Comparison of ENCODE assay signal across 1 cellular context in the genomic region with DNA sequence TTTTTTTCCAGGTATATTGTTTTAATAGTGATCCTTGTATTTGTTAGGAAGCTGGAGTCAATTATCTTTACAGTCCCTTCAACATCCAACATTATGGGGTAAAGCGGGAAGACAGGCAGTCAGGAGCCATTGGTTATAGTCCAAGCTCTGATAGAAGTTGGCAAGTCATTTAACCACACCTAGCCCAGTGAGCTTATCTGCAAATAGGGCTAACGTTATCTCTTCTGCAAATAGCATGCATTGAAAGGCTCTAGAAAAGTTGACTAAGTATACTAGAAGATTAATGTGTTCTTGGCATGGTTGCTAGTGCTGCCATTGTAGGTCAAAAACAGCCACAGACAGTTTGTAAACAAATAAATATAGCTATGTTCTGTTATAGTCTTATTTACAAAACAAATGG.
TF ChIP-seq lines count a peak whose summit lies in the region.

No MANE protein-coding gene starts in this region.

TF ChIP-seq in HepG2, 621 proteins besides CTCF, POLR2A, EP300 and RAD21 (continued from another document):
- no peak for TF ChIP-seq ZNF318 (CRISPR knock-in tag; IDR thresholded peaks at IDR 0.05)
- TF ChIP-seq, protein P1, sequence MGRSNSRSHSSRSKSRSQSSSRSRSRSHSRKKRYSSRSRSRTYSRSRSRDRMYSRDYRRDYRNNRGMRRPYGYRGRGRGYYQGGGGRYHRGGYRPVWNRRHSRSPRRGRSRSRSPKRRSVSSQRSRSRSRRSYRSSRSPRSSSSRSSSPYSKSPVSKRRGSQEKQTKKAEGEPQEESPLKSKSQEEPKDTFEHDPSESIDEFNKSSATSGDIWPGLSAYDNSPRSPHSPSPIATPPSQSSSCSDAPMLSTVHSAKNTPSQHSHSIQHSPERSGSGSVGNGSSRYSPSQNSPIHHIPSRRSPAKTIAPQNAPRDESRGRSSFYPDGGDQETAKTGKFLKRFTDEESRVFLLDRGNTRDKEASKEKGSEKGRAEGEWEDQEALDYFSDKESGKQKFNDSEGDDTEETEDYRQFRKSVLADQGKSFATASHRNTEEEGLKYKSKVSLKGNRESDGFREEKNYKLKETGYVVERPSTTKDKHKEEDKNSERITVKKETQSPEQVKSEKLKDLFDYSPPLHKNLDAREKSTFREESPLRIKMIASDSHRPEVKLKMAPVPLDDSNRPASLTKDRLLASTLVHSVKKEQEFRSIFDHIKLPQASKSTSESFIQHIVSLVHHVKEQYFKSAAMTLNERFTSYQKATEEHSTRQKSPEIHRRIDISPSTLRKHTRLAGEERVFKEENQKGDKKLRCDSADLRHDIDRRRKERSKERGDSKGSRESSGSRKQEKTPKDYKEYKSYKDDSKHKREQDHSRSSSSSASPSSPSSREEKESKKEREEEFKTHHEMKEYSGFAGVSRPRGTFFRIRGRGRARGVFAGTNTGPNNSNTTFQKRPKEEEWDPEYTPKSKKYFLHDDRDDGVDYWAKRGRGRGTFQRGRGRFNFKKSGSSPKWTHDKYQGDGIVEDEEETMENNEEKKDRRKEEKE (IDR thresholded peaks at IDR 0.05) = no peak
- TF ChIP-seq GABPB1 (CRISPR knock-in tag; IDR thresholded peaks at IDR 0.05) = no peak
- no peak for TF ChIP-seq MAFG (CRISPR knock-in tag; IDR thresholded peaks at IDR 0.05)
- no peak for TF ChIP-seq FOXO4 (CRISPR knock-in tag; conservative IDR thresholded peaks at IDR 0.05)
- TF ChIP-seq, protein P2, sequence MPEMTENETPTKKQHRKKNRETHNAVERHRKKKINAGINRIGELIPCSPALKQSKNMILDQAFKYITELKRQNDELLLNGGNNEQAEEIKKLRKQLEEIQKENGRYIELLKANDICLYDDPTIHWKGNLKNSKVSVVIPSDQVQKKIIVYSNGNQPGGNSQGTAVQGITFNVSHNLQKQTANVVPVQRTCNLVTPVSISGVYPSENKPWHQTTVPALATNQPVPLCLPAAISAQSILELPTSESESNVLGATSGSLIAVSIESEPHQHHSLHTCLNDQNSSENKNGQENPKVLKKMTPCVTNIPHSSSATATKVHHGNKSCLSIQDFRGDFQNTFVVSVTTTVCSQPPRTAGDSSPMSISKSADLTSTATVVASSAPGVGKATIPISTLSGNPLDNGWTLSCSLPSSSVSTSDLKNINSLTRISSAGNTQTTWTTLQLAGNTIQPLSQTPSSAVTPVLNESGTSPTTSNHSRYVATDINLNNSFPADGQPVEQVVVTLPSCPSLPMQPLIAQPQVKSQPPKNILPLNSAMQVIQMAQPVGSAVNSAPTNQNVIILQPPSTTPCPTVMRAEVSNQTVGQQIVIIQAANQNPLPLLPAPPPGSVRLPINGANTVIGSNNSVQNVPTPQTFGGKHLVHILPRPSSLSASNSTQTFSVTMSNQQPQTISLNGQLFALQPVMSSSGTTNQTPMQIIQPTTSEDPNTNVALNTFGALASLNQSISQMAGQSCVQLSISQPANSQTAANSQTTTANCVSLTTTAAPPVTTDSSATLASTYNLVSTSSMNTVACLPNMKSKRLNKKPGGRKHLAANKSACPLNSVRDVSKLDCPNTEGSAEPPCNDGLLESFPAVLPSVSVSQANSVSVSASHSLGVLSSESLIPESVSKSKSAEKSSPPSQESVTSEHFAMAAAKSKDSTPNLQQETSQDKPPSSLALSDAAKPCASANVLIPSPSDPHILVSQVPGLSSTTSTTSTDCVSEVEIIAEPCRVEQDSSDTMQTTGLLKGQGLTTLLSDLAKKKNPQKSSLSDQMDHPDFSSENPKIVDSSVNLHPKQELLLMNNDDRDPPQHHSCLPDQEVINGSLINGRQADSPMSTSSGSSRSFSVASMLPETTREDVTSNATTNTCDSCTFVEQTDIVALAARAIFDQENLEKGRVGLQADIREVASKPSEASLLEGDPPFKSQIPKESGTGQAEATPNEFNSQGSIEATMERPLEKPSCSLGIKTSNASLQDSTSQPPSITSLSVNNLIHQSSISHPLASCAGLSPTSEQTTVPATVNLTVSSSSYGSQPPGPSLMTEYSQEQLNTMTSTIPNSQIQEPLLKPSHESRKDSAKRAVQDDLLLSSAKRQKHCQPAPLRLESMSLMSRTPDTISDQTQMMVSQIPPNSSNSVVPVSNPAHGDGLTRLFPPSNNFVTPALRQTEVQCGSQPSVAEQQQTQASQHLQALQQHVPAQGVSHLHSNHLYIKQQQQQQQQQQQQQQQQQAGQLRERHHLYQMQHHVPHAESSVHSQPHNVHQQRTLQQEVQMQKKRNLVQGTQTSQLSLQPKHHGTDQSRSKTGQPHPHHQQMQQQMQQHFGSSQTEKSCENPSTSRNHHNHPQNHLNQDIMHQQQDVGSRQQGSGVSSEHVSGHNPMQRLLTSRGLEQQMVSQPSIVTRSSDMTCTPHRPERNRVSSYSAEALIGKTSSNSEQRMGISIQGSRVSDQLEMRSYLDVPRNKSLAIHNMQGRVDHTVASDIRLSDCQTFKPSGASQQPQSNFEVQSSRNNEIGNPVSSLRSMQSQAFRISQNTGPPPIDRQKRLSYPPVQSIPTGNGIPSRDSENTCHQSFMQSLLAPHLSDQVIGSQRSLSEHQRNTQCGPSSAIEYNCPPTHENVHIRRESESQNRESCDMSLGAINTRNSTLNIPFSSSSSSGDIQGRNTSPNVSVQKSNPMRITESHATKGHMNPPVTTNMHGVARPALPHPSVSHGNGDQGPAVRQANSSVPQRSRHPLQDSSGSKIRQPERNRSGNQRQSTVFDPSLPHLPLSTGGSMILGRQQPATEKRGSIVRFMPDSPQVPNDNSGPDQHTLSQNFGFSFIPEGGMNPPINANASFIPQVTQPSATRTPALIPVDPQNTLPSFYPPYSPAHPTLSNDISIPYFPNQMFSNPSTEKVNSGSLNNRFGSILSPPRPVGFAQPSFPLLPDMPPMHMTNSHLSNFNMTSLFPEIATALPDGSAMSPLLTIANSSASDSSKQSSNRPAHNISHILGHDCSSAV (CRISPR knock-in tag; IDR thresholded peaks at IDR 0.05; ENCODE audit: borderline replicate concordance) = no peak
- no peak for TF ChIP-seq ZFY (CRISPR knock-in tag; IDR thresholded peaks at IDR 0.05)
- no peak for TF ChIP-seq ZFYVE20 (CRISPR knock-in tag; IDR thresholded peaks at IDR 0.05; ENCODE audit: borderline replicate concordance, low read depth)
